Comparison of ENCODE assay signal across 9 cellular contexts in genomic region chr9:111037744-111038335, GRCh38. TPM values are rescaled to one million over a fixed set of nuclear protein-coding genes. Genes with fewer than 3 reads are reported as not detected.
DNase-seq lines count a peak whose midpoint lies in the region; ATAC-seq and TF ChIP-seq lines count a peak whose summit lies in the region.
"Had no signal": no experiment of that assay in that cellular context is flagged by ENCODE, and none has a peak within 500 bp of the region (broad histone marks: within the 10 kb centered on the region; RNA-seq: fewer than 3 reads in every experiment).

No MANE protein-coding gene starts in this region.

- DNase-seq in NT2/D1 (ENCODE audit: low read depth, low spot score) (no peak), esophagus squamous epithelium (lab: John Stamatoyannopoulos, UW) (no peak), HUDEP-2 (lab: John Stamatoyannopoulos, UW; ENCODE audit: unreplicated experiment in 76 of 76) (no peak), T-helper 2 cell (no peak)
- DNase-seq in naive thymus-derived CD4-positive, alpha-beta T cell: peak in 1 of 9 donors; percentile 11

- H3K4me1 Mint-ChIP-seq in naive thymus-derived CD4-positive, alpha-beta T cell: peaks cover 0 to 14% (median 12%) of the 10 kb centered on the region in 7 donors

- H3K9ac ChIP-seq in NT2/D1 (ENCODE audit: insufficient read length, low read depth): peak overlapping the region; percentile 89

- H3K27me3 ChIP-seq in NT2/D1 (ENCODE audit: insufficient read depth, insufficient read length) (peaks cover 30% of the 10 kb centered on the region), esophagus squamous epithelium (peaks cover 0 to 29% (median 0%) of the 10 kb centered on the region in 4 donors)
- peaks cover 0 to 4% of the 10 kb centered on the region in 2 donors for H3K27me3 ChIP-seq in naive thymus-derived CD4-positive, alpha-beta T cell (ENCODE audit: control insufficient read depth in 2 of 2, insufficient read depth in 2 of 2, low read length in 2 of 2)

- no peak overlapping the region for H3K27ac ChIP-seq in C4-2B
- H3K27ac ChIP-seq in esophagus squamous epithelium: peak overlapping the region; percentile 87 to 95 (median 90)
- no peak overlapping the region for H3K27ac ChIP-seq in naive thymus-derived CD4-positive, alpha-beta T cell (ENCODE audit: low read depth, low read length)

- H3K4me1 ChIP-seq in NT2/D1 (ENCODE audit: insufficient read depth, insufficient read length): peaks cover 5% of the 10 kb centered on the region
- H3K4me1 ChIP-seq in esophagus squamous epithelium: peaks cover 0 to 82% (median 11%) of the 10 kb centered on the region in 3 donors
- H3K4me1 ChIP-seq in naive thymus-derived CD4-positive, alpha-beta T cell (ENCODE audit: control insufficient read depth in 2 of 2, insufficient read depth in 2 of 2, low read length in 2 of 2): no peaks in the 10 kb centered on the region

- H3K9me3 ChIP-seq in NT2/D1 (ENCODE audit: insufficient read depth, low read length): no peaks in the 10 kb centered on the region
- no peaks in the 10 kb centered on the region for H3K9me3 ChIP-seq in esophagus squamous epithelium
- no peaks in the 10 kb centered on the region for H3K9me3 ChIP-seq in naive thymus-derived CD4-positive, alpha-beta T cell (ENCODE audit: control insufficient read depth in 2 of 3, low read length in 3 of 3)

- TF ChIP-seq POLR2A in esophagus squamous epithelium (IDR thresholded peaks at IDR 0.05): no peak

- CTCF ChIA-PET in naive thymus-derived CD4-positive, alpha-beta T cell (lab: Charles Lee): no interaction called here

- peak overlapping the region; percentile 72 for H3K4me3 ChIP-seq in NT2/D1 (ENCODE audit: insufficient read length, low read depth)
- peak overlapping the region; percentile 68 to 89 (median 80) for H3K4me3 ChIP-seq in esophagus squamous epithelium
- H3K4me3 ChIP-seq in naive thymus-derived CD4-positive, alpha-beta T cell (ENCODE audit: low read length): no peak overlapping the region

- peak; percentile 5; the same call in 1 of the 2 replicates for TF ChIP-seq CTCF in C4-2B (conservative IDR thresholded peaks at IDR 0.05)
- peak in 1 of 6 experiments; percentile 7 for TF ChIP-seq CTCF in esophagus squamous epithelium (IDR thresholded peaks at IDR 0.05)

- 0% methylated on average over 1 to 13 of the region's 82 CpGs for WGBS in esophagus squamous epithelium, 2 donors

- H3K36me3 Mint-ChIP-seq in naive thymus-derived CD4-positive, alpha-beta T cell: peaks cover 0 to 6% (median 0%) of the 10 kb centered on the region in 5 donors

- H3K27me3 Mint-ChIP-seq in naive thymus-derived CD4-positive, alpha-beta T cell: peaks cover 50 to 60% (median 51%) of the 10 kb centered on the region in 5 donors

- peak overlapping the region in 2 of 10 donors; percentile 4 to 60 for H3K4me3 Mint-ChIP-seq in naive thymus-derived CD4-positive, alpha-beta T cell

- POLR2A ChIA-PET in naive thymus-derived CD4-positive, alpha-beta T cell (lab: Charles Lee): no interaction called here

- no peak overlapping the region for H3K27ac Mint-ChIP-seq in naive thymus-derived CD4-positive, alpha-beta T cell

- H3K9me3 Mint-ChIP-seq in naive thymus-derived CD4-positive, alpha-beta T cell: peaks cover 0 to 5% (median 0%) of the 10 kb centered on the region in 11 donors

- H3K36me3 ChIP-seq in NT2/D1 (ENCODE audit: insufficient read depth, insufficient read length, low read length) (no peaks in the 10 kb centered on the region), esophagus squamous epithelium (no peaks in the 10 kb centered on the region)
- H3K36me3 ChIP-seq in naive thymus-derived CD4-positive, alpha-beta T cell (ENCODE audit: control insufficient read depth in 2 of 3, insufficient read depth in 3 of 3, low read length in 3 of 3): no peaks in the 10 kb centered on the region

- ATAC-seq in GM21526 (IDR thresholded peaks at IDR 0.05; ENCODE audit: low FRiP score, unreplicated experiment) (peak; percentile 63), HG03196 (IDR thresholded peaks at IDR 0.05; ENCODE audit: unreplicated experiment) (no peak)
- ATAC-seq in naive thymus-derived CD4-positive, alpha-beta T cell: peak; percentile 60

- intact Hi-C loops in esophagus squamous epithelium (cut with DNase I): no loop called here
- intact Hi-C loops in naive thymus-derived CD4-positive, alpha-beta T cell (cut with micrococcal nuclease): no loop called here

RNA-seq across cellular contexts. Expression of gene LPAR1, which starts 0.4 kb away (rescaled TPM):
- 10 to 100 TPM in 2 of 4 donors, 1 to 10 TPM in 2; 6.3 to 59.5 (median 14.1) TPM for total RNA-seq in esophagus squamous epithelium
- total RNA-seq in naive thymus-derived CD4-positive, alpha-beta T cell: 1 to 10 TPM in 1 of 5 experiments, under 1 TPM in 2, not detected in 2; 0.13 to 1.9 (median 0.45) TPM
- not detected for polyA plus RNA-seq in naive thymus-derived CD4-positive, alpha-beta T cell
- total RNA-seq: lung microvascular endothelial cell had no signal

Comparison
In these comparisons a context has a peak if more than half of its experiments do, and no peak if none do; other contexts are left out.
1. H3K27ac ChIP-seq: peak in esophagus squamous epithelium (4 of 4); none in C4-2B (single experiment) and naive thymus-derived CD4-positive, alpha-beta T cell (single experiment).